In genomic region chr1:211318881-211319280, GRCh38 we compare ENCODE assay signal across 20 cellular contexts. TPM values are rescaled to one million over a fixed set of nuclear protein-coding genes. Genes with fewer than 3 reads are reported as not detected.
DNase-seq lines count a peak whose midpoint lies in the region; ATAC-seq, FAIRE-seq and TF ChIP-seq lines count a peak whose summit lies in the region.
"Had no signal": no experiment of that assay in that cellular context is flagged by ENCODE, and none has a peak within 500 bp of the region (broad histone marks: within the 10 kb centered on the region; RNA-seq: fewer than 3 reads in every experiment).

No MANE protein-coding gene starts in this region.

- CTCF ChIA-PET in HepG2 (lab: Yijun Ruan, JAX; ENCODE audit: low intra/inter-chr PET ratio, low total read pairs) (no interaction called here), IMR-90 (lab: Yijun Ruan, JAX) (interaction anchor here (0.6 to 0.7 kb wide), 2 partner anchors 22 to 351 kb away, joined by 3 to 5 read pairs; no protein-coding TSS in a partner anchor), K562 (lab: Yijun Ruan, JAX; ENCODE audit: low intra/inter-chr PET ratio) (no interaction called here)

- no peak overlapping the region for H2BK120ac ChIP-seq in IMR-90 (ENCODE audit: low read depth, low read length)

- H3K4me1 ChIP-seq in HepG2 (ENCODE audit: insufficient read depth, low read length) = no peaks in the 10 kb centered on the region
- no peaks in the 10 kb centered on the region for H3K4me1 ChIP-seq in right lobe of liver
- H3K4me1 ChIP-seq in IMR-90 (ENCODE audit: control insufficient read depth, insufficient read depth, low read length) = no peaks in the 10 kb centered on the region
- H3K4me1 ChIP-seq in K562 (replicated peaks in 1 of 2; ENCODE audit: control insufficient read depth in 2 of 2, insufficient read depth in 2 of 2, low read length in 2 of 2) = peaks cover 0 to 6% of the 10 kb centered on the region in 2 experiments; a peak in 2 of 5 replicates
- H3K4me1 ChIP-seq in pancreas = no peaks in the 10 kb centered on the region
- H3K4me1 ChIP-seq: A549, Caco-2 had no signal

- H3K36me3 ChIP-seq in HepG2 (replicated peaks in 1 of 2; ENCODE audit: control insufficient read depth in 1 of 2, insufficient read depth in 2 of 2, low read length in 2 of 2) = peaks cover 0 to 10% of the 10 kb centered on the region in 2 experiments; a peak in 1 of 5 replicates
- peaks cover 0 to 14% (median 5%) of the 10 kb centered on the region in 4 donors for H3K36me3 ChIP-seq in right lobe of liver
- peaks cover 5% of the 10 kb centered on the region; the same call in 1 of the 2 replicates for H3K36me3 ChIP-seq in IMR-90 (ENCODE audit: control insufficient read depth, insufficient read depth, low read length)
- peaks cover 17% of the 10 kb centered on the region; the same call in 2 of the 3 replicates for H3K36me3 ChIP-seq in K562 (ENCODE audit: control insufficient read depth, insufficient read depth, low read length)
- H3K36me3 ChIP-seq in pancreas = peaks cover 0 to 10% (median 8%) of the 10 kb centered on the region in 3 donors

- H3K9me1 ChIP-seq in IMR-90 (ENCODE audit: insufficient read depth, low read length) = no peaks in the 10 kb centered on the region
- no peaks in the 10 kb centered on the region for H3K9me1 ChIP-seq in K562 (ENCODE audit: control insufficient read depth, insufficient read depth, low read length)

- H3K79me1 ChIP-seq in IMR-90 (ENCODE audit: low read depth in 1 of 2, low read length in 2 of 2) = no peaks in the 10 kb centered on the region

- H3K27ac ChIP-seq in HepG2 (ENCODE audit: extremely low read length, insufficient read depth, low read length) = no peak overlapping the region
- no peak overlapping the region for H3K27ac ChIP-seq in right lobe of liver
- H3K27ac ChIP-seq in IMR-90 (ENCODE audit: insufficient read depth, low read length) = no peak overlapping the region
- no peak overlapping the region for H3K27ac ChIP-seq in K562 (ENCODE audit: extremely low read depth, low read depth, low read length)
- no peak overlapping the region for H3K27ac ChIP-seq in pancreas
- H3K27ac ChIP-seq: 22Rv1; A549; BLaER1 treated with 17β-estradiol and CSF1 and Interleukin-3, amounts not matched to agents 10 nM and 100 nM; C4-2B had no signal

- intact Hi-C loops in HepG2 (cut with micrococcal nuclease; ENCODE audit: unreplicated experiment) (no loop called here), right lobe of liver (cut with DNase I) (no loop called here), IMR-90 (cut with micrococcal nuclease) (no loop called here), K562 (cut with micrococcal nuclease) (no loop called here), pancreas (cut with DNase I) (no loop called here)

- FAIRE-seq in HepG2 (lab: Jason Lieb, UNC) (no peak), K562 (lab: Jason Lieb, UNC) (no peak), pancreas (lab: Jason Lieb, UNC) (no peak)
- FAIRE-seq: A549, D721Med, G401.6, GM18507, GM19239 had no signal

- H3K79me2 ChIP-seq in HepG2 (ENCODE audit: insufficient read depth, low read length) (no peaks in the 10 kb centered on the region), K562 (ENCODE audit: control insufficient read depth, insufficient read depth, low read length) (no peaks in the 10 kb centered on the region)

- H3K23ac ChIP-seq in IMR-90 (ENCODE audit: low read depth, low read length) = no peak overlapping the region

- no peak overlapping the region for H2AK5ac ChIP-seq in IMR-90 (ENCODE audit: low read depth, low read length)

- no TSS peak for BruUV-seq in HepG2 (replicated peaks; lab: Mats Ljungman, UMichigan)
- BruUV-seq in IMR-90 (replicated peaks; lab: Mats Ljungman, UMichigan) = no TSS peak
- BruUV-seq in K562 (replicated peaks; lab: Mats Ljungman, UMichigan) = no TSS peak

- H4K20me1 ChIP-seq in HepG2 (ENCODE audit: insufficient read depth, low read length) (no peaks in the 10 kb centered on the region), IMR-90 (ENCODE audit: insufficient read depth, low read length) (no peaks in the 10 kb centered on the region), K562 (replicated peaks; ENCODE audit: control insufficient read depth, insufficient read depth, low read length) (no peaks in the 10 kb centered on the region)
- H4K20me1 ChIP-seq: BLaER1 treated with 17β-estradiol and CSF1 and Interleukin-3, amounts not matched to agents 10 nM and 100 nM had no signal

- H3K4me3 ChIP-seq in HepG2 (replicated peaks in 1 of 3; ENCODE audit: insufficient read depth in 1 of 3, low read depth in 2 of 3, low read length in 3 of 3) (no peak overlapping the region), right lobe of liver (no peak overlapping the region), IMR-90 (ENCODE audit: insufficient read depth, low read depth, low read length) (no peak overlapping the region), K562 (no peak overlapping the region), pancreas (no peak overlapping the region)
- H3K4me3 ChIP-seq: A549; BLaER1 treated with 17β-estradiol and CSF1 and Interleukin-3, amounts not matched to agents 10 nM and 100 nM had no signal

- no peak overlapping the region for H4K91ac ChIP-seq in IMR-90 (ENCODE audit: insufficient read depth, low read depth, low read length)

- H2AFZ ChIP-seq in HepG2 (ENCODE audit: low read length) (no peak overlapping the region), IMR-90 (replicated peaks; ENCODE audit: low read length, poor library complexity) (no peak overlapping the region), K562 (ENCODE audit: low read depth, low read length) (no peak overlapping the region)

- TF ChIP-seq CTCF in HepG2 (CRISPR knock-in tag; IDR thresholded peaks at IDR 0.05) (no peak), right lobe of liver (IDR thresholded peaks at IDR 0.05) (no peak), IMR-90 (conservative IDR thresholded peaks at IDR 0.05; ENCODE audit: low read depth, low read length) (no peak), K562 (IDR thresholded peaks at IDR 0.05 in 2 of 3, conservative IDR thresholded peaks at IDR 0.05 in 1 of 3; ENCODE audit: insufficient read depth in 2 of 3, low read depth in 1 of 3, low read length in 3 of 3) (no peak), pancreas (IDR thresholded peaks at IDR 0.05) (no peak), omental fat pad (IDR thresholded peaks at IDR 0.05) (no peak)

- no peak overlapping the region for H3K18ac ChIP-seq in IMR-90 (ENCODE audit: low read depth, low read length)

- H3K4me2 ChIP-seq in HepG2 (ENCODE audit: low read depth, low read length) (no peak overlapping the region), IMR-90 (ENCODE audit: low read depth, low read length) (no peak overlapping the region), K562 (ENCODE audit: insufficient read depth, low read length) (no peak overlapping the region)
- H3K4me2 ChIP-seq: A549; BLaER1 treated with 17β-estradiol and CSF1 and Interleukin-3, amounts not matched to agents 10 nM and 100 nM had no signal

- TF ChIP-seq POLR2A in HepG2 (IDR thresholded peaks at IDR 0.05; ENCODE audit: insufficient read depth in 1 of 2, low read depth in 2 of 2, low read length in 2 of 2) (no peak), right lobe of liver (IDR thresholded peaks at IDR 0.05) (no peak), IMR-90 (IDR thresholded peaks at IDR 0.05; ENCODE audit: low read depth, low read length) (no peak), K562 (conservative IDR thresholded peaks at IDR 0.05) (no peak)

- no peak overlapping the region for H4K5ac ChIP-seq in IMR-90 (ENCODE audit: low read depth, low read length)

- H4K8ac ChIP-seq in IMR-90 (ENCODE audit: low read depth in 2 of 2, low read length in 2 of 2) = no peak overlapping the region

- H3K9me3 ChIP-seq in HepG2 (ENCODE audit: low read length) (no peaks in the 10 kb centered on the region), right lobe of liver (no peaks in the 10 kb centered on the region), IMR-90 (ENCODE audit: control insufficient read depth, insufficient read depth, low read length) (no peaks in the 10 kb centered on the region), K562 (replicated peaks; ENCODE audit: control insufficient read depth, insufficient read depth, low read depth, low read length) (no peaks in the 10 kb centered on the region), pancreas (no peaks in the 10 kb centered on the region)
- H3K9me3 ChIP-seq: A549; BLaER1 treated with 17β-estradiol and CSF1 and Interleukin-3, amounts not matched to agents 10 nM and 100 nM; Caco-2 had no signal

- in situ Hi-C loops in HepG2 (cut with HindIII; ENCODE audit: extremely low pct_ligation_motif_present, low pct_unique_long_range_greater_than_20kb) = no loop called here
- in situ Hi-C loops in IMR-90 (cut with MboI; ENCODE audit: low sequenced_read_pairs) = no loop called here
- in situ Hi-C loops in K562 (cut with MboI) = no loop called here

- H3K27me3 ChIP-seq in HepG2 (ENCODE audit: control insufficient read depth in 1 of 2, insufficient read depth in 2 of 2, low read length in 2 of 2) (no peaks in the 10 kb centered on the region), right lobe of liver (no peaks in the 10 kb centered on the region), IMR-90 (ENCODE audit: control insufficient read depth, insufficient read depth, low read length) (no peaks in the 10 kb centered on the region), K562 (ENCODE audit: control insufficient read depth in 2 of 2, insufficient read depth in 2 of 2, low read length in 2 of 2) (no peaks in the 10 kb centered on the region), pancreas (no peaks in the 10 kb centered on the region)
- H3K27me3 ChIP-seq: BLaER1 treated with 17β-estradiol and CSF1 and Interleukin-3, amounts not matched to agents 10 nM and 100 nM had no signal

- H2BK15ac ChIP-seq in IMR-90 (ENCODE audit: low read depth, low read length) = no peak overlapping the region

- H2AK9ac ChIP-seq in IMR-90 (replicated peaks; ENCODE audit: low read depth, low read length, poor library complexity) = no peak overlapping the region

- ATAC-seq in HepG2 = no peak
- ATAC-seq in right lobe of liver = no peak
- ATAC-seq in IMR-90 (ENCODE audit: low read depth) = no peak
- no peak for ATAC-seq in K562
- no peak for ATAC-seq in pancreas
- ATAC-seq in omental fat pad (ENCODE audit: low FRiP score) = no peak
- ATAC-seq: A549; CD8-positive, alpha-beta T cell had no signal

- no peak overlapping the region for H3K14ac ChIP-seq in IMR-90 (replicated peaks; ENCODE audit: low read depth, low read length)

- no peak for DNase-seq in HepG2 (ENCODE audit: low spot score)
- no peak for DNase-seq in right lobe of liver
- no peak for DNase-seq in IMR-90
- no peak for DNase-seq in K562 (ENCODE audit: extremely low read depth in 1 of 4, low spot score in 3 of 4)
- DNase-seq in pancreas = no peak
- DNase-seq in omental fat pad (ENCODE audit: low spot score) = no peak
- DNase-seq: Caco-2; Calu3; CD4-positive, alpha-beta T cell; CD8-positive, alpha-beta T cell; DMS79 treated with DMSO at 0.1 percent for 48 hours; GF-D8 had no signal

- POLR2A ChIA-PET in HepG2 (lab: Yijun Ruan, JAX) (no interaction called here), IMR-90 (lab: Charles Lee; ENCODE audit: unreplicated experiment) (no interaction called here), K562 (lab: Yijun Ruan, JAX) (interaction anchor here (0.5 to 1.6 kb wide), 5 partner anchors 9 to 1105 kb away, joined by 3 to 5 read pairs (median 4); no protein-coding TSS in a partner anchor)

- H3K56ac ChIP-seq in IMR-90 (ENCODE audit: extremely low read depth, insufficient read depth, low read length) = no peak overlapping the region

- dilution Hi-C loops in IMR-90 (cut with HindIII; ENCODE audit: low sequenced_read_pairs, unreplicated experiment) = no loop called here

- no peak overlapping the region for H2BK5ac ChIP-seq in IMR-90 (ENCODE audit: low read depth, low read length, poor library complexity, severe bottlenecking)

- H3K9ac ChIP-seq in HepG2 (ENCODE audit: insufficient read depth, low read depth, low read length) (no peak overlapping the region), IMR-90 (ENCODE audit: low read depth, low read length) (no peak overlapping the region), K562 (ENCODE audit: insufficient read depth in 1 of 2, low read depth in 2 of 2, low read length in 2 of 2) (no peak overlapping the region)
- H3K9ac ChIP-seq: BLaER1 treated with 17β-estradiol and CSF1 and Interleukin-3, amounts not matched to agents 10 nM and 100 nM had no signal

- TF ChIP-seq RAD21 in HepG2 (CRISPR knock-in tag; IDR thresholded peaks at IDR 0.05) (no peak), IMR-90 (IDR thresholded peaks at IDR 0.05; ENCODE audit: low read length) (no peak), K562 (CRISPR knock-in tag; conservative IDR thresholded peaks at IDR 0.05 in 1 of 2, IDR thresholded peaks at IDR 0.05 in 1 of 2) (no peak)

- H2BK20ac ChIP-seq in IMR-90 (ENCODE audit: low read depth, low read length) = no peak overlapping the region

- no peak overlapping the region for H3K4ac ChIP-seq in IMR-90 (ENCODE audit: low read depth, low read length)

- TF ChIP-seq EP300 in HepG2 (IDR thresholded peaks at IDR 0.05; ENCODE audit: low read depth in 2 of 2, low read length in 2 of 2) (no peak), HepG2 (CRISPR knock-in tag; IDR thresholded peaks at IDR 0.05; ENCODE audit: borderline replicate concordance) (no peak), K562 (IDR thresholded peaks at IDR 0.05; ENCODE audit: low read length) (no peak)

RNA-seq across cellular contexts. Expression of gene TRAF5, which starts 7.8 kb away (rescaled TPM):
- 0.25 and 0.27 TPM in 2 replicates for total RNA-seq in HepG2 (2016; rRNA removed; fragmentation: Illumina TruSeq; extraction: Trizol)
- total RNA-seq in HepG2 (2016; cell fraction: cytosol; rRNA removed; fragmentation: Illumina TruSeq; extraction: Trizol; ENCODE audit: low read depth) = 0.09 and 0.30 TPM in 2 replicates
- 0.33 and 0.37 TPM in 2 replicates for total RNA-seq in HepG2 (2016; cell fraction: insoluble cytoplasmic fraction; rRNA removed; fragmentation: Illumina TruSeq; extraction: Trizol)
- total RNA-seq in HepG2 (2016; cell fraction: membrane; rRNA removed; fragmentation: Illumina TruSeq; extraction: Trizol) = 0.10 and 0.25 TPM in 2 replicates
- 0.66 and 0.84 TPM in 2 replicates for total RNA-seq in HepG2 (2016; cell fraction: nucleus; rRNA removed; fragmentation: Illumina TruSeq; extraction: Trizol)
- polyA plus RNA-seq in HepG2 (2011; rRNA removed) = 1.6 and 1.7 TPM in 2 replicates
- polyA plus RNA-seq in HepG2 (2011; cell fraction: cytosol; rRNA removed) = 0.47 and 0.65 TPM in 2 replicates
- polyA plus RNA-seq in HepG2 (2011; cell fraction: nucleus; rRNA removed) = 3.8 and 4.0 TPM in 2 replicates
- 0.69 and 0.94 TPM in 2 replicates for polyA plus RNA-seq in HepG2 (2012)
- polyA plus RNA-seq in HepG2 (2016; cell fraction: cytosol; fragmentation: Illumina TruSeq; extraction: Trizol; ENCODE audit: low read depth) = 0.03 and 0.06 TPM in 2 replicates
- polyA plus RNA-seq in HepG2 (2016; cell fraction: insoluble cytoplasmic fraction; fragmentation: Illumina TruSeq; extraction: Trizol; ENCODE audit: low read depth) = 0.15 and 0.32 TPM in 2 replicates
- polyA plus RNA-seq in HepG2 (2016; cell fraction: membrane; fragmentation: Illumina TruSeq; extraction: Trizol; ENCODE audit: low read depth) = not detected in 2 replicates
- 1.0 and 1.7 TPM in 2 replicates for polyA plus RNA-seq in HepG2 (2016; cell fraction: nucleus; fragmentation: Illumina TruSeq; extraction: Trizol; ENCODE audit: insufficient read depth, low read depth)
- 1.4 and 14.9 TPM in 2 replicates for polyA minus RNA-seq in HepG2 (2011; rRNA and poly(A)+ RNA removed; ENCODE audit: low replicate concordance)
- 0.26 and 0.30 TPM in 2 replicates for polyA minus RNA-seq in HepG2 (2011; cell fraction: cytosol; rRNA and poly(A)+ RNA removed)
- 2.6 and 5.9 TPM in 2 replicates for polyA minus RNA-seq in HepG2 (2011; cell fraction: nucleus; rRNA and poly(A)+ RNA removed)
- total RNA-seq in right lobe of liver = 1 to 10 TPM in 5 of 6 experiments, under 1 TPM in 1; 0.59 to 3.6 (median 1.6) TPM
- 10.0 and 13.1 TPM in 2 replicates for total RNA-seq in IMR-90 (2012; rRNA removed)
- 11.0 and 14.7 TPM in 2 replicates for polyA plus RNA-seq in IMR-90 (2012; rRNA removed)
- polyA plus RNA-seq in IMR-90 (2012; cell fraction: cytosol; rRNA removed) = 2.9 and 4.3 TPM in 2 replicates
- 21.7 and 89.3 TPM in 2 replicates for polyA plus RNA-seq in IMR-90 (2012; cell fraction: nucleus; rRNA removed; ENCODE audit: low replicate concordance)
- 14.9 and 15.0 TPM in 2 replicates for total RNA-seq in K562 (2011; cell fraction: chromatin; rRNA removed; ENCODE audit: low replicate concordance)
- total RNA-seq in K562 (2011; cell fraction: nucleolus; rRNA removed) = 7.1 and 7.5 TPM in 2 replicates
- 11.6 and 16.0 TPM in 2 replicates for total RNA-seq in K562 (2011; cell fraction: nucleoplasm; rRNA removed)
- 5.1 and 5.2 TPM in 2 replicates for total RNA-seq in K562 (2014; rRNA removed)
- total RNA-seq in K562 (2014; rRNA removed; fragmentation: Illumina TruSeq; extraction: Trizol) = 4.8 and 5.5 TPM in 2 replicates
- total RNA-seq in K562 (2015; rRNA removed; fragmentation: Illumina TruSeq; extraction: Trizol) = 8.9 and 9.3 TPM in 2 replicates
- total RNA-seq in K562 (2021) = 5.4 and 5.7 TPM in 2 replicates
- 5.3 and 5.8 TPM in 2 replicates for polyA plus RNA-seq in K562 (2011; rRNA removed)
- 2.0 and 3.5 TPM in 2 replicates for polyA plus RNA-seq in K562 (2011; cell fraction: cytosol; rRNA removed)
- polyA plus RNA-seq in K562 (2011; cell fraction: nucleus; rRNA removed) = 21.1 and 28.3 TPM in 2 replicates
- polyA plus RNA-seq in K562 (2012) = 5.0 and 7.9 TPM in 2 replicates
- 5.9 and 7.4 TPM in 2 replicates for polyA plus RNA-seq in K562 (2014; fragmentation: Illumina TruSeq; extraction: Trizol)
- polyA plus RNA-seq in K562 (2014; fragmentation: Nextera tagmentation; extraction: Ambion mirVana) = 1 to 10 TPM; 2.0 to 2.8 TPM
- 5.9 and 6.7 TPM in 2 replicates for polyA plus RNA-seq in K562 (2014; rRNA removed)
- 4.8 and 5.0 TPM in 2 replicates for polyA minus RNA-seq in K562 (2011; rRNA and poly(A)+ RNA removed)
- 2.2 and 2.5 TPM in 2 replicates for polyA minus RNA-seq in K562 (2011; cell fraction: cytosol; rRNA and poly(A)+ RNA removed)
- polyA minus RNA-seq in K562 (2011; cell fraction: nucleus; rRNA and poly(A)+ RNA removed) = 5.5 and 7.7 TPM in 2 replicates
- total RNA-seq in pancreas = 10 to 100 TPM; 14.5 to 26.1 (median 21.3) TPM
- polyA plus RNA-seq in pancreas = 10 to 100 TPM; 23.8 to 26.6 TPM
- total RNA-seq in omental fat pad = 10 to 100 TPM; 14.8 to 24.5 (median 18.7) TPM

RNA-seq across cellular contexts. Expression of gene RCOR3, which starts 59.7 kb away (rescaled TPM):
- total RNA-seq in HepG2 (2016; rRNA removed; fragmentation: Illumina TruSeq; extraction: Trizol) (9.6 and 16.8 TPM in 2 replicates), right lobe of liver (10 to 100 TPM; 13.0 to 24.6 (median 17.7) TPM), IMR-90 (2012; rRNA removed) (8.1 and 11.9 TPM in 2 replicates), K562 (2014; rRNA removed) (17.0 and 17.3 TPM in 2 replicates), K562 (2014; rRNA removed; fragmentation: Illumina TruSeq; extraction: Trizol) (30.6 and 34.0 TPM in 2 replicates), K562 (2015; rRNA removed; fragmentation: Illumina TruSeq; extraction: Trizol) (31.2 and 34.0 TPM in 2 replicates), K562 (2021) (29.5 and 30.6 TPM in 2 replicates), pancreas (10 to 100 TPM; 19.0 to 34.6 (median 25.5) TPM), omental fat pad (10 to 100 TPM; 20.5 to 45.6 (median 31.0) TPM)
- 11.1 and 13.3 TPM in 2 replicates for total RNA-seq in HepG2 (2016; cell fraction: cytosol; rRNA removed; fragmentation: Illumina TruSeq; extraction: Trizol; ENCODE audit: low read depth)
- total RNA-seq in HepG2 (2016; cell fraction: insoluble cytoplasmic fraction; rRNA removed; fragmentation: Illumina TruSeq; extraction: Trizol) = 12.4 and 14.9 TPM in 2 replicates
- 12.8 and 13.2 TPM in 2 replicates for total RNA-seq in HepG2 (2016; cell fraction: membrane; rRNA removed; fragmentation: Illumina TruSeq; extraction: Trizol)
- total RNA-seq in HepG2 (2016; cell fraction: nucleus; rRNA removed; fragmentation: Illumina TruSeq; extraction: Trizol) = 37.0 and 37.3 TPM in 2 replicates
- polyA plus RNA-seq in HepG2 (2011; rRNA removed) (31.6 and 34.3 TPM in 2 replicates), IMR-90 (2012; rRNA removed) (15.0 and 16.4 TPM in 2 replicates), K562 (2011; rRNA removed) (42.7 and 54.2 TPM in 2 replicates), K562 (2014; fragmentation: Illumina TruSeq; extraction: Trizol) (34.0 and 35.5 TPM in 2 replicates), K562 (2014; fragmentation: Nextera tagmentation; extraction: Ambion mirVana) (10 to 100 TPM in 1 of 2 experiments, 1 to 10 TPM in 1; 9.7 to 10.5 TPM), K562 (2014; rRNA removed) (24.1 and 29.5 TPM in 2 replicates), pancreas (10 to 100 TPM; 23.1 to 28.8 TPM)
- polyA plus RNA-seq in HepG2 (2011; cell fraction: cytosol; rRNA removed) = 13.2 and 15.9 TPM in 2 replicates
- 49.0 and 54.1 TPM in 2 replicates for polyA plus RNA-seq in HepG2 (2011; cell fraction: nucleus; rRNA removed)
- polyA plus RNA-seq in HepG2 (2012) = 24.5 and 27.6 TPM in 2 replicates
- polyA plus RNA-seq in HepG2 (2016; cell fraction: cytosol; fragmentation: Illumina TruSeq; extraction: Trizol; ENCODE audit: low read depth) = 8.8 and 10.5 TPM in 2 replicates
- polyA plus RNA-seq in HepG2 (2016; cell fraction: insoluble cytoplasmic fraction; fragmentation: Illumina TruSeq; extraction: Trizol; ENCODE audit: low read depth) = 15.7 and 15.9 TPM in 2 replicates
- 11.1 and 11.7 TPM in 2 replicates for polyA plus RNA-seq in HepG2 (2016; cell fraction: membrane; fragmentation: Illumina TruSeq; extraction: Trizol; ENCODE audit: low read depth)
- polyA plus RNA-seq in HepG2 (2016; cell fraction: nucleus; fragmentation: Illumina TruSeq; extraction: Trizol; ENCODE audit: insufficient read depth, low read depth) = 58.1 and 59.2 TPM in 2 replicates
- 35.3 and 54.6 TPM in 2 replicates for polyA minus RNA-seq in HepG2 (2011; rRNA and poly(A)+ RNA removed; ENCODE audit: low replicate concordance)
- 16.8 and 20.4 TPM in 2 replicates for polyA minus RNA-seq in HepG2 (2011; cell fraction: cytosol; rRNA and poly(A)+ RNA removed)
- 161 and 193 TPM in 2 replicates for polyA minus RNA-seq in HepG2 (2011; cell fraction: nucleus; rRNA and poly(A)+ RNA removed)
- 9.3 and 9.5 TPM in 2 replicates for polyA plus RNA-seq in IMR-90 (2012; cell fraction: cytosol; rRNA removed)
- polyA plus RNA-seq in IMR-90 (2012; cell fraction: nucleus; rRNA removed; ENCODE audit: low replicate concordance) = 46.4 and 90.6 TPM in 2 replicates
- 74.5 and 224 TPM in 2 replicates for total RNA-seq in K562 (2011; cell fraction: chromatin; rRNA removed; ENCODE audit: low replicate concordance)
- 37.2 and 56.2 TPM in 2 replicates for total RNA-seq in K562 (2011; cell fraction: nucleolus; rRNA removed)
- total RNA-seq in K562 (2011; cell fraction: nucleoplasm; rRNA removed) = 84.0 and 114 TPM in 2 replicates
- polyA plus RNA-seq in K562 (2011; cell fraction: cytosol; rRNA removed) = 19.7 and 23.3 TPM in 2 replicates
- 116 and 147 TPM in 2 replicates for polyA plus RNA-seq in K562 (2011; cell fraction: nucleus; rRNA removed)
- 25.5 and 27.8 TPM in 2 replicates for polyA plus RNA-seq in K562 (2012)
- 81.6 and 116 TPM in 2 replicates for polyA minus RNA-seq in K562 (2011; rRNA and poly(A)+ RNA removed)
- 17.6 and 17.7 TPM in 2 replicates for polyA minus RNA-seq in K562 (2011; cell fraction: cytosol; rRNA and poly(A)+ RNA removed)
- polyA minus RNA-seq in K562 (2011; cell fraction: nucleus; rRNA and poly(A)+ RNA removed) = 59.4 and 125 TPM in 2 replicates

Comparison
In these comparisons a context has a peak if more than half of its experiments do, and no peak if none do; other contexts are left out.
1. Of the 241 proteins assayed by ChIP-seq in both HepG2 and K562: peak only in HepG2: none; only in K562: none; in both: CEBPB; in neither: 239; mixed calls (peak in some experiments, not most) for 1.